In genomic region chr7:10284001-10284400, GRCh38 we compare ENCODE assay signal across 32 cellular contexts.
"Had no signal": no experiment of that assay in that cellular context is flagged by ENCODE, and none has a peak within 500 bp of the region (broad histone marks: within the 10 kb centered on the region; RNA-seq: fewer than 3 reads in every experiment).

No MANE protein-coding gene starts in this region.

- H3K27ac ChIP-seq: adrenal gland, ascending aorta, body of pancreas, brain microvascular endothelial cell, breast epithelium, cardiac muscle cell had no signal

- H3K4me3 ChIP-seq: adrenal gland, ascending aorta, body of pancreas, breast epithelium, cardiac muscle cell had no signal

- DNase-seq: activated effector memory CD4-positive, alpha-beta T cell treated with anti-CD3 and anti-CD28 coated beads, Interleukin-2, amount 50 U/mL, for 16 hours; activated effector memory CD4-positive, alpha-beta T cell treated with Interleukin-2 at 50 U/mL for 16 hours; activated gamma-delta T cell; activated gamma-delta T cell treated with Interleukin-2 at 50 U/mL for 16 hours; activated naive CD4-positive, alpha-beta T cell; activated naive CD4-positive, alpha-beta T cell treated with anti-CD3 and anti-CD28 coated beads for 36 hours; activated naive CD4-positive, alpha-beta T cell treated with anti-CD3 and anti-CD28 coated beads, Interleukin-2, amount 10 ng/mL, durations not matched to agents 7 days and 5 days; activated naive CD4-positive, alpha-beta T cell treated with anti-CD3 and anti-CD28 coated beads, Interleukin-2, amount 50 U/mL, for 16 hours; activated naive CD4-positive, alpha-beta T cell treated with Interleukin-2 at 50 U/mL for 16 hours; activated naive CD8-positive, alpha-beta T cell treated with anti-CD3 and anti-CD28 coated beads for 36 hours; activated naive CD8-positive, alpha-beta T cell treated with anti-CD3 and anti-CD28 coated beads, Interleukin-2, amount 10 ng/mL, durations not matched to agents 7 days and 5 days; activated naive CD8-positive, alpha-beta T cell treated with anti-CD3 and anti-CD28 coated beads, Interleukin-2, amount 50 U/mL, for 24 hours; activated T-cell treated with anti-CD3 and anti-CD28 coated beads, Interleukin-2, amount 50 U/mL, for 1 hour; activated T-cell treated with anti-CD3 and anti-CD28 coated beads, Interleukin-2, amount 50 U/mL, for 24 hours; activated T-cell treated with anti-CD3 and anti-CD28 coated beads, Interleukin-2, amount 50 U/mL, for 4 hours; activated T-cell treated with anti-CD3 and anti-CD28 coated beads, Interleukin-2, amount 50 U/mL, for 48 hours; activated T-cell treated with anti-CD3 and anti-CD28 coated beads, Interleukin-2, amount 50 U/mL, for 72 hours; adrenal gland; amniotic stem cell; amygdala; anterior cingulate cortex; aorta; body of pancreas; brain microvascular endothelial cell; caudate nucleus; central memory CD4-positive, alpha-beta T cell; cerebellar nuclear complex had no signal

- H3K27me3 ChIP-seq: adrenal gland, ascending aorta, body of pancreas, brain microvascular endothelial cell, breast epithelium, cardiac muscle cell had no signal

- FAIRE-seq: astrocyte, bronchial epithelial cell had no signal

- H3K4me1 ChIP-seq: adrenal gland, ascending aorta, body of pancreas, breast epithelium had no signal

- H3K36me3 ChIP-seq: adrenal gland, ascending aorta, brain microvascular endothelial cell, breast epithelium, cardiac muscle cell had no signal

- H3K9me3 ChIP-seq: adrenal gland, ascending aorta, body of pancreas, breast epithelium had no signal
